In genomic region chr9:34638138-34638445, GRCh38 we compare ENCODE assay signal across 8 cellular contexts. TPM values are rescaled to one million over a fixed set of nuclear protein-coding genes. Genes with fewer than 3 reads are reported as not detected.
DNase-seq lines count a peak whose midpoint lies in the region; ATAC-seq and TF ChIP-seq lines count a peak whose summit lies in the region.

No MANE protein-coding gene starts in this region.

- H3K27me3 ChIP-seq in HUES64 (ENCODE audit: insufficient read depth, low read length) (peaks cover 10% of the 10 kb centered on the region), mucosa of stomach (ENCODE audit: control insufficient read depth, insufficient read depth, low read length) (no peaks in the 10 kb centered on the region)

- H3K4me1 ChIP-seq in HUES64 (ENCODE audit: insufficient read depth, low read length) (peaks cover 8% of the 10 kb centered on the region; the same call in 1 of the 2 replicates), mucosa of stomach (ENCODE audit: control insufficient read depth, insufficient read depth, low read length) (peaks cover 26% of the 10 kb centered on the region)

- TF ChIP-seq POLR2A in GM18505 (IDR thresholded peaks at IDR 0.05; ENCODE audit: borderline replicate concordance, extremely low read depth, insufficient read depth, insufficient read length), result no peak

- peak overlapping the region; percentile 85 for H3K4me3 Mint-ChIP-seq in central memory CD8-positive, alpha-beta T cell

- H3K4me1 Mint-ChIP-seq in central memory CD8-positive, alpha-beta T cell, result peaks cover 37% of the 10 kb centered on the region

- 22% methylated on average over 7 of the region's 7 CpGs for WGBS in HUES64

- no peaks in the 10 kb centered on the region for H3K9me3 Mint-ChIP-seq in central memory CD8-positive, alpha-beta T cell

- no peak for TF ChIP-seq CTCF in 22Rv1 (IDR thresholded peaks at IDR 0.05)

- no peaks in the 10 kb centered on the region for H3K27me3 Mint-ChIP-seq in central memory CD8-positive, alpha-beta T cell

- H3K36me3 ChIP-seq in HUES64 (ENCODE audit: insufficient read depth, low read length) (peaks cover 8% of the 10 kb centered on the region), mucosa of stomach (ENCODE audit: control insufficient read depth, insufficient read depth, low read length) (no peaks in the 10 kb centered on the region)

- peaks cover 11% of the 10 kb centered on the region for H3K36me3 Mint-ChIP-seq in central memory CD8-positive, alpha-beta T cell (ENCODE audit: insufficient read depth)

- H3K27ac ChIP-seq in 22Rv1 (peak overlapping the region; percentile 91), HUES64 (ENCODE audit: low read depth, low read length) (peak overlapping the region; percentile 55; the same call in 1 of the 2 replicates)

- peak overlapping the region; percentile 98 for H3K27ac Mint-ChIP-seq in central memory CD8-positive, alpha-beta T cell (ENCODE audit: low read depth)

- H3K9ac ChIP-seq in HUES64 (ENCODE audit: low read depth, low read length), result no peak overlapping the region; the same call in 1 of the 2 replicates
- H3K9ac ChIP-seq in mucosa of stomach (ENCODE audit: low read length), result peak overlapping the region; percentile 99

- no peak for DNase-seq in central memory CD8-positive, alpha-beta T cell (ENCODE audit: low spot score in 2 of 2)
- DNase-seq in DMS114 treated with DMSO at 0.1 percent for 48 hours (lab: John Stamatoyannopoulos, UW; ENCODE audit: unreplicated experiment) (no peak), NCI-H446 (lab: John Stamatoyannopoulos, UW) (no peak), superior temporal gyrus (ENCODE audit: extremely low spot score) (no peak)

- ATAC-seq in central memory CD8-positive, alpha-beta T cell (replicated peaks; ENCODE audit: extremely low read depth, poor library complexity, severe bottlenecking), result no peak
- ATAC-seq in GM18505 (IDR thresholded peaks at IDR 0.05; ENCODE audit: unreplicated experiment), result no peak

- peak overlapping the region; percentile 74 for H3K4me3 ChIP-seq in HUES64 (ENCODE audit: low read length)
- peak overlapping the region; percentile 89 for H3K4me3 ChIP-seq in mucosa of stomach (ENCODE audit: low read length)

- H3K9me3 ChIP-seq in HUES64 (ENCODE audit: insufficient read depth, low read depth, low read length), result no peaks in the 10 kb centered on the region
- H3K9me3 ChIP-seq in mucosa of stomach (ENCODE audit: control insufficient read depth, low read length), result no peaks in the 10 kb centered on the region

RNA-seq across cellular contexts. Expression of gene SIGMAR1, which starts 0.5 kb away (rescaled TPM):
- polyA plus RNA-seq in HUES64 (2013, experiment 1 of 2), result 66.6 TPM
- polyA plus RNA-seq in HUES64 (2013, experiment 2 of 2), result 83.6 TPM

RNA-seq across cellular contexts. Expression of gene GALT, which starts 8.4 kb away (rescaled TPM):
- polyA plus RNA-seq in HUES64 (2013, experiment 1 of 2), result 18.8 TPM
- 20.4 TPM for polyA plus RNA-seq in HUES64 (2013, experiment 2 of 2)

RNA-seq across cellular contexts. Expression of gene ARID3C, which starts 9.2 kb away (rescaled TPM):
- polyA plus RNA-seq in HUES64 (2013, experiment 1 of 2), result not detected
- polyA plus RNA-seq in HUES64 (2013, experiment 2 of 2), result not detected

RNA-seq across cellular contexts. Expression of gene IL11RA, which starts 13.9 kb away (rescaled TPM):
- 3.2 TPM for polyA plus RNA-seq in HUES64 (2013, experiment 1 of 2)
- 5.7 TPM for polyA plus RNA-seq in HUES64 (2013, experiment 2 of 2)

RNA-seq across cellular contexts. Expression of gene DCTN3, which starts 17.8 kb away (rescaled TPM):
- 32.6 TPM for polyA plus RNA-seq in HUES64 (2013, experiment 1 of 2)
- polyA plus RNA-seq in HUES64 (2013, experiment 2 of 2), result 43.8 TPM
